ENCODE assay signal across 8 cellular contexts in the genomic region with DNA sequence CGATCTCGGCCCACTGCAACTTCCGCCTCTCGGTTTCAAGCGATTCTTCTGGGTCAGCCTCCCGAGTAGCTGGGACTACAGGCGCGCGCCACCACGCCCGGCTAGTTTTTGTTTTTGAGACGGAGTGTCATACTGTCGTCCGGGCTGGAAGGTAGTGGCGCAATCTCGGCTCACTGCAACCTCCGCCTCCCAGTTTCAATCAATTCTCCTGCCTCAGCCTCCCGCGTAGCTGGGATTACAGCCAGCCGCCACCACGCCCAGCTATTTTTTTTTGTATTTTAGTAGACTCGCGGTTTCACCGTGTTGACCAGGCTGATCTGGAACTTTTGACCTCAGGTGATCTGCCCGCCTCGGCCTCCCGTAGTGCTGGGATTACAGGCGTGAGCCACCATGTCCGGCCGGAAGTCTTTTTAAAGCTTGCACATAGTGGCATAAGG. TPM values are rescaled to one million over a fixed set of nuclear protein-coding genes. Genes with fewer than 3 reads are reported as not detected.
DNase-seq lines count a peak whose midpoint lies in the region; ATAC-seq and TF ChIP-seq lines count a peak whose summit lies in the region.

No MANE protein-coding gene starts in this region.

- CTCF ChIA-PET in activated CD8-positive, alpha-beta memory T cell treated with anti-CD3 and anti-CD28 coated beads, Interleukin-2, amount 10 ng/mL, durations not matched to agents 7 days and 5 days (lab: Charles Lee) = interaction anchor here (0.9 kb wide), 1 partner anchor 25 kb away, joined by 3 read pairs; no protein-coding TSS in a partner anchor

- 61 to 69% methylated on average over 22 to 30 of the region's 30 CpGs for WGBS in testis, 2 donors

- no peak for ATAC-seq in activated CD8-positive, alpha-beta memory T cell treated with anti-CD3 and anti-CD28 coated beads, Interleukin-2, amount 10 ng/mL, durations not matched to agents 7 days and 5 days
- no peak for ATAC-seq in activated naive CD8-positive, alpha-beta T cell treated with anti-CD3 and anti-CD28 coated beads, Interleukin-2, amount 50 U/mL, for 24 hours
- ATAC-seq in HG03196 (IDR thresholded peaks at IDR 0.05; ENCODE audit: unreplicated experiment) = no peak
- ATAC-seq in GM19395 (IDR thresholded peaks at IDR 0.05; ENCODE audit: unreplicated experiment) = no peak

- no peaks in the 10 kb centered on the region for H3K27me3 ChIP-seq in testis

- peak overlapping the region; percentile 93 to 99 for H3K4me3 ChIP-seq in testis

- H3K9me3 ChIP-seq in testis = no peaks in the 10 kb centered on the region

- H3K27me3 Mint-ChIP-seq in activated CD8-positive, alpha-beta memory T cell treated with anti-CD3 and anti-CD28 coated beads, Interleukin-2, amount 10 ng/mL, durations not matched to agents 7 days and 5 days = no peaks in the 10 kb centered on the region
- no peaks in the 10 kb centered on the region for H3K27me3 Mint-ChIP-seq in activated naive CD8-positive, alpha-beta T cell treated with anti-CD3 and anti-CD28 coated beads, Interleukin-2, amount 50 U/mL, for 24 hours

- no peak for DNase-seq in activated CD8-positive, alpha-beta memory T cell treated with anti-CD3 and anti-CD28 coated beads, Interleukin-2, amount 10 ng/mL, durations not matched to agents 7 days and 5 days
- no peak for DNase-seq in activated CD8-positive, alpha-beta memory T cell treated with anti-CD3 and anti-CD28 coated beads, Interleukin-2, amount 50 U/mL, for 4 hours
- DNase-seq in activated naive CD8-positive, alpha-beta T cell treated with anti-CD3 and anti-CD28 coated beads, Interleukin-2, amount 50 U/mL, for 24 hours = no peak
- DNase-seq in left kidney (ENCODE audit: low read depth, low spot score) (peak; percentile 5), testis (peak; percentile 25), SHP77 (lab: John Stamatoyannopoulos, UW) (no peak)

- no peaks in the 10 kb centered on the region for H3K9me3 Mint-ChIP-seq in activated CD8-positive, alpha-beta memory T cell treated with anti-CD3 and anti-CD28 coated beads, Interleukin-2, amount 10 ng/mL, durations not matched to agents 7 days and 5 days (ENCODE audit: low read depth)
- no peaks in the 10 kb centered on the region for H3K9me3 Mint-ChIP-seq in activated naive CD8-positive, alpha-beta T cell treated with anti-CD3 and anti-CD28 coated beads, Interleukin-2, amount 50 U/mL, for 24 hours

- peak overlapping the region; percentile 97 to 98 for H3K27ac ChIP-seq in testis

- peaks cover 57% of the 10 kb centered on the region for H3K4me1 Mint-ChIP-seq in activated CD8-positive, alpha-beta memory T cell treated with anti-CD3 and anti-CD28 coated beads, Interleukin-2, amount 10 ng/mL, durations not matched to agents 7 days and 5 days
- H3K4me1 Mint-ChIP-seq in activated naive CD8-positive, alpha-beta T cell treated with anti-CD3 and anti-CD28 coated beads, Interleukin-2, amount 50 U/mL, for 24 hours = peaks cover 66% of the 10 kb centered on the region

- no peaks in the 10 kb centered on the region for H3K36me3 ChIP-seq in testis (ENCODE audit: low read depth, missing control alignments)

- no peak for TF ChIP-seq CTCF in testis (IDR thresholded peaks at IDR 0.05)

- intact Hi-C loops in testis (cut with DNase I; ENCODE audit: low total_unique reads) = no loop called here

- peaks cover 46% of the 10 kb centered on the region for H3K4me1 ChIP-seq in testis

- H3K36me3 Mint-ChIP-seq in activated CD8-positive, alpha-beta memory T cell treated with anti-CD3 and anti-CD28 coated beads, Interleukin-2, amount 10 ng/mL, durations not matched to agents 7 days and 5 days = peaks cover 44% of the 10 kb centered on the region
- H3K36me3 Mint-ChIP-seq in activated naive CD8-positive, alpha-beta T cell treated with anti-CD3 and anti-CD28 coated beads, Interleukin-2, amount 50 U/mL, for 24 hours (ENCODE audit: low read depth) = peaks cover 47% of the 10 kb centered on the region

- peak overlapping the region; percentile 96 for H3K27ac Mint-ChIP-seq in activated CD8-positive, alpha-beta memory T cell treated with anti-CD3 and anti-CD28 coated beads, Interleukin-2, amount 10 ng/mL, durations not matched to agents 7 days and 5 days
- peak overlapping the region; percentile 93 for H3K27ac Mint-ChIP-seq in activated naive CD8-positive, alpha-beta T cell treated with anti-CD3 and anti-CD28 coated beads, Interleukin-2, amount 50 U/mL, for 24 hours

- no peak for TF ChIP-seq POLR2A in testis (IDR thresholded peaks at IDR 0.05)

- H3K4me3 Mint-ChIP-seq in activated CD8-positive, alpha-beta memory T cell treated with anti-CD3 and anti-CD28 coated beads, Interleukin-2, amount 10 ng/mL, durations not matched to agents 7 days and 5 days = peak overlapping the region; percentile 91
- H3K4me3 Mint-ChIP-seq in activated naive CD8-positive, alpha-beta T cell treated with anti-CD3 and anti-CD28 coated beads, Interleukin-2, amount 50 U/mL, for 24 hours = peak overlapping the region; percentile 94

RNA-seq across cellular contexts. Expression of a gene that starts 1.2 kb away (rescaled TPM):
- 10 to 100 TPM; 38.0 to 39.4 TPM for total RNA-seq in activated CD8-positive, alpha-beta memory T cell treated with anti-CD3 and anti-CD28 coated beads, Interleukin-2, amount 10 ng/mL, durations not matched to agents 7 days and 5 days
- total RNA-seq in testis = 10 to 100 TPM; 39.0 to 42.6 TPM
- polyA plus RNA-seq in testis (ENCODE audit: insufficient read depth, low read depth, low replicate concordance) = 11.9 TPM

Comparison
In these comparisons a context has a peak if more than half of its experiments do, and no peak if none do; other contexts are left out.
1. DNase-seq: peak in left kidney (single experiment) and testis (single experiment); none in activated CD8-positive, alpha-beta memory T cell treated with anti-CD3 and anti-CD28 coated beads, Interleukin-2, amount 10 ng/mL, durations not matched to agents 7 days and 5 days (single experiment), activated CD8-positive, alpha-beta memory T cell treated with anti-CD3 and anti-CD28 coated beads, Interleukin-2, amount 50 U/mL, for 4 hours (single experiment), activated naive CD8-positive, alpha-beta T cell treated with anti-CD3 and anti-CD28 coated beads, Interleukin-2, amount 50 U/mL, for 24 hours (single experiment) and SHP77 (0 of 2).